39 cellular contexts compared by ENCODE assay signal in the genomic region with DNA sequence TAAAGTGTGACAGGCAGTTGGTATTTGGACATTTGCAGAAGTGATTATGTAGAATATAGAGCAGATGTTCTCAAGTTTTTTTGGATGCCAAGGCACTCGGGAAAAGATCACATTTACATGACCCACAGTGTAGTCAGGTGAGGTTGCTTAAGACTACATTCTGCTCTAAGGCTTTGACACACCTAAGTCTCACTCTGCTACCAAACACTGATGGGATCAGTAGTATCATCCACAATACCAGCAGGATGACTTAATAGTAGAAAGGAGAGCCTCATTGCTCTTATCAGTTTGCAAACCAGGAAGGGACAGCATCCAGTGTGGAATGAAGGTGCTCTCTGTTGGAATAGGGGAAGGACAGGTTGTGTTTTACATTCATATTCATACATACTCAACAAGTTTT. TPM values are rescaled to one million over a fixed set of nuclear protein-coding genes. Genes with fewer than 3 reads are reported as not detected.
"Had no signal": no experiment of that assay in that cellular context is flagged by ENCODE, and none has a peak within 500 bp of the region (broad histone marks: within the 10 kb centered on the region; RNA-seq: fewer than 3 reads in every experiment).

No MANE protein-coding gene starts in this region.

- H3K4me1 ChIP-seq: adrenal gland, ascending aorta, body of pancreas, breast epithelium had no signal

- DNase-seq: activated effector memory CD4-positive, alpha-beta T cell treated with anti-CD3 and anti-CD28 coated beads, Interleukin-2, amount 50 U/mL, for 16 hours; activated effector memory CD4-positive, alpha-beta T cell treated with Interleukin-2 at 50 U/mL for 16 hours; activated gamma-delta T cell; activated gamma-delta T cell treated with Interleukin-2 at 50 U/mL for 16 hours; activated naive CD4-positive, alpha-beta T cell; activated naive CD4-positive, alpha-beta T cell treated with anti-CD3 and anti-CD28 coated beads for 36 hours; activated naive CD4-positive, alpha-beta T cell treated with anti-CD3 and anti-CD28 coated beads, Interleukin-2, amount 10 ng/mL, durations not matched to agents 7 days and 5 days; activated naive CD4-positive, alpha-beta T cell treated with anti-CD3 and anti-CD28 coated beads, Interleukin-2, amount 50 U/mL, for 16 hours; activated naive CD4-positive, alpha-beta T cell treated with Interleukin-2 at 50 U/mL for 16 hours; activated naive CD8-positive, alpha-beta T cell treated with anti-CD3 and anti-CD28 coated beads for 36 hours; activated naive CD8-positive, alpha-beta T cell treated with anti-CD3 and anti-CD28 coated beads, Interleukin-2, amount 10 ng/mL, durations not matched to agents 7 days and 5 days; activated naive CD8-positive, alpha-beta T cell treated with anti-CD3 and anti-CD28 coated beads, Interleukin-2, amount 50 U/mL, for 24 hours; activated T-cell treated with anti-CD3 and anti-CD28 coated beads, Interleukin-2, amount 50 U/mL, for 1 hour; activated T-cell treated with anti-CD3 and anti-CD28 coated beads, Interleukin-2, amount 50 U/mL, for 24 hours; activated T-cell treated with anti-CD3 and anti-CD28 coated beads, Interleukin-2, amount 50 U/mL, for 4 hours; activated T-cell treated with anti-CD3 and anti-CD28 coated beads, Interleukin-2, amount 50 U/mL, for 48 hours; activated T-cell treated with anti-CD3 and anti-CD28 coated beads, Interleukin-2, amount 50 U/mL, for 72 hours; adrenal gland; amniotic stem cell; amygdala; anterior cingulate cortex; aorta; body of pancreas; brain microvascular endothelial cell; caudate nucleus; central memory CD4-positive, alpha-beta T cell; cerebellar nuclear complex had no signal

- H3K27me3 ChIP-seq: adrenal gland, ascending aorta, body of pancreas, brain microvascular endothelial cell, breast epithelium, cardiac muscle cell had no signal

- H3K27ac ChIP-seq: adrenal gland, ascending aorta, body of pancreas, brain microvascular endothelial cell, breast epithelium, cardiac muscle cell had no signal

- H3K36me3 ChIP-seq: adrenal gland, ascending aorta, brain microvascular endothelial cell, breast epithelium, cardiac muscle cell had no signal

- H3K9me3 ChIP-seq: adrenal gland, ascending aorta, body of pancreas, breast epithelium had no signal

- H3K4me3 ChIP-seq: adrenal gland, ascending aorta, body of pancreas, breast epithelium, cardiac muscle cell had no signal

- ATAC-seq: activated naive CD4-positive, alpha-beta T cell treated with anti-CD3 and anti-CD28 coated beads, Interleukin-2, amount 50 U/mL, for 72 hours; activated naive CD8-positive, alpha-beta T cell treated with anti-CD3 and anti-CD28 coated beads, Interleukin-2, amount 50 U/mL, for 24 hours; activated T-cell treated with anti-CD3 and anti-CD28 coated beads, Interleukin-2, amount 50 U/mL, for 4 hours; activated T-cell treated with anti-CD3 and anti-CD28 coated beads, Interleukin-2, amount 50 U/mL, for 72 hours; activated T-helper 17 cell treated with anti-CD3 and anti-CD28 coated beads, Interleukin-2, amount 50 U/mL, for 72 hours; body of pancreas had no signal

RNA-seq across cellular contexts. Expression of gene SPATA31D1, which starts 2.5 kb away (rescaled TPM):
- total RNA-seq: activated naive CD4-positive, alpha-beta T cell treated with anti-CD3 and anti-CD28 coated beads for 36 hours; activated naive CD4-positive, alpha-beta T cell treated with anti-CD3 and anti-CD28 coated beads, Interleukin-2, amount 50 U/mL, for 72 hours; activated naive CD8-positive, alpha-beta T cell treated with anti-CD3 and anti-CD28 coated beads for 36 hours; activated naive CD8-positive, alpha-beta T cell treated with anti-CD3 and anti-CD28 coated beads, Interleukin-2, amount 10 ng/mL, durations not matched to agents 7 days and 5 days; activated T-cell treated with anti-CD3 and anti-CD28 coated beads, Interleukin-2, amount 50 U/mL, for 4 hours; activated T-cell treated with anti-CD3 and anti-CD28 coated beads, Interleukin-2, amount 50 U/mL, for 72 hours; activated T-helper 1 cell treated with anti-CD3 and anti-CD28 coated beads, Interleukin-12 subunit alpha, Interleukin-12 subunit beta, Interleukin-2, Interleukin-4 antibody, amounts not matched to agents 30 ng/mL and 10 ng/mL and 1 ng/mL, durations not matched to agents 14 hours and 24 hours and 36 hours; activated T-helper 17 cell treated with anti-CD3 and anti-CD28 coated beads, Interleukin-2, amount 50 U/mL, for 72 hours; activated T-helper 2 cell treated with anti-CD3 and anti-CD28 coated beads, Interferon-gamma antibody, Interleukin-2, Interleukin-4, amounts not matched to agents 10 μg/mL and 5 μg/mL and 100 μg/mL, durations not matched to agents 14 hours and 24 hours and 36 hours; adrenal gland; aorta; ascending aorta; astrocyte; body of pancreas; breast epithelium; bronchial epithelial cell; cardiac muscle cell; cardiac septum; cerebellum had no signal
- polyA plus RNA-seq: adipose tissue, adrenal gland, aorta, cardiac muscle cell had no signal

RNA-seq across cellular contexts. Expression of gene SPATA31D3, which starts 42.8 kb away (rescaled TPM):
- total RNA-seq: activated naive CD4-positive, alpha-beta T cell treated with anti-CD3 and anti-CD28 coated beads for 36 hours; activated naive CD4-positive, alpha-beta T cell treated with anti-CD3 and anti-CD28 coated beads, Interleukin-2, amount 50 U/mL, for 72 hours; activated naive CD8-positive, alpha-beta T cell treated with anti-CD3 and anti-CD28 coated beads for 36 hours; activated naive CD8-positive, alpha-beta T cell treated with anti-CD3 and anti-CD28 coated beads, Interleukin-2, amount 10 ng/mL, durations not matched to agents 7 days and 5 days; activated T-cell treated with anti-CD3 and anti-CD28 coated beads, Interleukin-2, amount 50 U/mL, for 4 hours; activated T-cell treated with anti-CD3 and anti-CD28 coated beads, Interleukin-2, amount 50 U/mL, for 72 hours; activated T-helper 1 cell treated with anti-CD3 and anti-CD28 coated beads, Interleukin-12 subunit alpha, Interleukin-12 subunit beta, Interleukin-2, Interleukin-4 antibody, amounts not matched to agents 30 ng/mL and 10 ng/mL and 1 ng/mL, durations not matched to agents 14 hours and 24 hours and 36 hours; activated T-helper 17 cell treated with anti-CD3 and anti-CD28 coated beads, Interleukin-2, amount 50 U/mL, for 72 hours; activated T-helper 2 cell treated with anti-CD3 and anti-CD28 coated beads, Interferon-gamma antibody, Interleukin-2, Interleukin-4, amounts not matched to agents 10 μg/mL and 5 μg/mL and 100 μg/mL, durations not matched to agents 14 hours and 24 hours and 36 hours; adrenal gland; aorta; ascending aorta; astrocyte; body of pancreas; breast epithelium; bronchial epithelial cell; cardiac muscle cell; cardiac septum; cerebellum had no signal
- polyA plus RNA-seq: adipose tissue, aorta, cardiac muscle cell had no signal

RNA-seq across cellular contexts. Expression of gene SPATA31D4, which starts 57.8 kb away (rescaled TPM):
- total RNA-seq: activated naive CD4-positive, alpha-beta T cell treated with anti-CD3 and anti-CD28 coated beads for 36 hours; activated naive CD4-positive, alpha-beta T cell treated with anti-CD3 and anti-CD28 coated beads, Interleukin-2, amount 50 U/mL, for 72 hours; activated naive CD8-positive, alpha-beta T cell treated with anti-CD3 and anti-CD28 coated beads for 36 hours; activated naive CD8-positive, alpha-beta T cell treated with anti-CD3 and anti-CD28 coated beads, Interleukin-2, amount 10 ng/mL, durations not matched to agents 7 days and 5 days; activated T-cell treated with anti-CD3 and anti-CD28 coated beads, Interleukin-2, amount 50 U/mL, for 4 hours; activated T-cell treated with anti-CD3 and anti-CD28 coated beads, Interleukin-2, amount 50 U/mL, for 72 hours; activated T-helper 1 cell treated with anti-CD3 and anti-CD28 coated beads, Interleukin-12 subunit alpha, Interleukin-12 subunit beta, Interleukin-2, Interleukin-4 antibody, amounts not matched to agents 30 ng/mL and 10 ng/mL and 1 ng/mL, durations not matched to agents 14 hours and 24 hours and 36 hours; activated T-helper 17 cell treated with anti-CD3 and anti-CD28 coated beads, Interleukin-2, amount 50 U/mL, for 72 hours; activated T-helper 2 cell treated with anti-CD3 and anti-CD28 coated beads, Interferon-gamma antibody, Interleukin-2, Interleukin-4, amounts not matched to agents 10 μg/mL and 5 μg/mL and 100 μg/mL, durations not matched to agents 14 hours and 24 hours and 36 hours; adrenal gland; aorta; ascending aorta; astrocyte; body of pancreas; breast epithelium; bronchial epithelial cell; cardiac muscle cell; cardiac septum; cerebellum had no signal
- polyA plus RNA-seq: adipose tissue, adrenal gland, aorta, cardiac muscle cell had no signal
